Comparison of ENCODE assay signal across 2 cellular contexts in the genomic region with DNA sequence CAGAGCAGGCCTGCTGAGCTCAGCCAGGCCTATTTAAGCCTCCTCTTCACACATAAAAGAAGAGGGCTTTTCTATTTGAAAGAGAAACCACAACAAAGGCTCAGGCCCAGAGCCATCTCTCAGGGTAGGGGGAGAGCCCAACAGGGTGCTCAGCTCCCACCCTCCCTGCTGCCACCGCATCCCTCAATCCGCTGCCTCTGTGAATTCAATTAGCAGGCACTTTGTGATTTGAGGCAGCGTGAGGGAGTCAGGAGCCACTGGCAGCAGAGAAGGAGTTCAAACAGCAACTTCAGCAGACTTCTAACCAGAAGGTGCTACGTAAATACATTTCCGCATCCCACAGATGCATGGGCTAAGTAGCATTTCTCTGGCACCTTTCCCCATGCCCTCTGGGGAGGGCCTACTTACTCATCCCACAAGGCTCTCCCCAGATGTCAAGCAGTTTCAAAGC.
A peak's percentile ranks its signal among the peaks of the same experiment; 100 is the strongest.
TF ChIP-seq lines count a peak whose summit lies in the region.

No MANE protein-coding gene starts in this region.

TF ChIP-seq in IMR-90, 13 proteins besides CTCF, POLR2A, EP300 and RAD21:
- TF ChIP-seq MXI1 (IDR thresholded peaks at IDR 0.05; ENCODE audit: borderline replicate concordance, low read depth, low read length) (no peak), BHLHE40 (IDR thresholded peaks at IDR 0.05; ENCODE audit: low read depth, low read length) (no peak), FOS (IDR thresholded peaks at IDR 0.05; ENCODE audit: low read depth, low read length) (no peak), RFX5 (IDR thresholded peaks at IDR 0.05; ENCODE audit: low read depth, low read length) (no peak), RCOR1 (IDR thresholded peaks at IDR 0.05; ENCODE audit: insufficient replicate concordance, low read length) (no peak), MAZ (IDR thresholded peaks at IDR 0.05; ENCODE audit: borderline replicate concordance, low read depth, low read length) (no peak), SMC3 (IDR thresholded peaks at IDR 0.05; ENCODE audit: low read depth, low read length) (no peak), MAFK (IDR thresholded peaks at IDR 0.05; ENCODE audit: low read depth, low read length) (no peak), CHD1 (IDR thresholded peaks at IDR 0.05; ENCODE audit: low read depth, low read length) (no peak), CEBPB (IDR thresholded peaks at IDR 0.05; ENCODE audit: low read depth, low read length) (no peak), NFE2L2 (IDR thresholded peaks at IDR 0.05; ENCODE audit: low read depth, low read length) (no peak)
- TF ChIP-seq, protein P1, sequence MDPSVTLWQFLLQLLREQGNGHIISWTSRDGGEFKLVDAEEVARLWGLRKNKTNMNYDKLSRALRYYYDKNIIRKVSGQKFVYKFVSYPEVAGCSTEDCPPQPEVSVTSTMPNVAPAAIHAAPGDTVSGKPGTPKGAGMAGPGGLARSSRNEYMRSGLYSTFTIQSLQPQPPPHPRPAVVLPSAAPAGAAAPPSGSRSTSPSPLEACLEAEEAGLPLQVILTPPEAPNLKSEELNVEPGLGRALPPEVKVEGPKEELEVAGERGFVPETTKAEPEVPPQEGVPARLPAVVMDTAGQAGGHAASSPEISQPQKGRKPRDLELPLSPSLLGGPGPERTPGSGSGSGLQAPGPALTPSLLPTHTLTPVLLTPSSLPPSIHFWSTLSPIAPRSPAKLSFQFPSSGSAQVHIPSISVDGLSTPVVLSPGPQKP (IDR thresholded peaks at IDR 0.05; ENCODE audit: borderline replicate concordance, low read depth, low read length) = no peak
- TF ChIP-seq, protein P2, sequence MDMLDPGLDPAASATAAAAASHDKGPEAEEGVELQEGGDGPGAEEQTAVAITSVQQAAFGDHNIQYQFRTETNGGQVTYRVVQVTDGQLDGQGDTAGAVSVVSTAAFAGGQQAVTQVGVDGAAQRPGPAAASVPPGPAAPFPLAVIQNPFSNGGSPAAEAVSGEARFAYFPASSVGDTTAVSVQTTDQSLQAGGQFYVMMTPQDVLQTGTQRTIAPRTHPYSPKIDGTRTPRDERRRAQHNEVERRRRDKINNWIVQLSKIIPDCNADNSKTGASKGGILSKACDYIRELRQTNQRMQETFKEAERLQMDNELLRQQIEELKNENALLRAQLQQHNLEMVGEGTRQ (IDR thresholded peaks at IDR 0.05; ENCODE audit: low read depth, low read length) = no peak

TF ChIP-seq in GM12878, 131 proteins besides CTCF, POLR2A, EP300 and RAD21:
- TF ChIP-seq RUNX3 (IDR thresholded peaks at IDR 0.05; ENCODE audit: low read length) (0 out of 2 replicates have a peak, but pooled peaks have one; percentile 11), CREM (IDR thresholded peaks at IDR 0.05; ENCODE audit: low read depth) (no peak), HDGF (IDR thresholded peaks at IDR 0.05) (no peak), ETV6 (conservative IDR thresholded peaks at IDR 0.05 in 1 of 2, IDR thresholded peaks at IDR 0.05 in 1 of 2; ENCODE audit: borderline replicate concordance in 1 of 2, low read depth in 1 of 2) (no peak), MXI1 (IDR thresholded peaks at IDR 0.05; ENCODE audit: low read depth, low read length) (no peak)
TF ChIP-seq in GM12878: peak in this region for 1.
